29 cellular contexts compared by ENCODE assay signal in genomic region chr9:16170119-16170518, GRCh38.
"Had no signal": no experiment of that assay in that cellular context is flagged by ENCODE, and none has a peak within 500 bp of the region (broad histone marks: within the 10 kb centered on the region; RNA-seq: fewer than 3 reads in every experiment).

No MANE protein-coding gene starts in this region.

- H3K36me3 ChIP-seq: MG63 had no signal

- H3K9me3 ChIP-seq: MG63 had no signal

- DNase-seq: MG63, MM.1S, MV-4-11, NCI-H1048, NCI-H1092, NCI-H1092 treated with DMSO at 0.1 percent for 48 hours, NCI-H1417 treated with DMSO at 0.1 percent for 48 hours, NCI-H1436, NCI-H1436 treated with DMSO at 0.1 percent for 48 hours, NCI-H146, NCI-H1694, NCI-H1694 treated with DMSO at 0.1 percent for 48 hours, NCI-H187, NCI-H187 treated with DMSO at 0.1 percent for 48 hours, NCI-H1930, NCI-H2029, NCI-H2029 treated with DMSO at 0.1 percent for 48 hours, NCI-H2081 treated with DMSO at 0.1 percent for 48 hours, NCI-H2107, NCI-H2227 treated with DMSO at 0.1 percent for 48 hours, NCI-H226, NCI-H345, NCI-H446, NCI-H446 treated with DMSO at 0.1 percent for 48 hours, NCI-H510A, NCI-H510A treated with DMSO at 0.1 percent for 48 hours, NCI-H524 treated with DMSO at 0.1 percent for 48 hours, NCI-H526, NCI-H526 treated with DMSO at 0.1 percent for 48 hours had no signal

- H3K27me3 ChIP-seq: MG63 had no signal

- H3K4me3 ChIP-seq: MG63 had no signal
